In genomic region chr18:8162797-8163196, GRCh38 we compare ENCODE assay signal across 17 cellular contexts.
DNase-seq lines count a peak whose midpoint lies in the region; ATAC-seq and TF ChIP-seq lines count a peak whose summit lies in the region.
"Had no signal": no experiment of that assay in that cellular context is flagged by ENCODE, and none has a peak within 500 bp of the region (broad histone marks: within the 10 kb centered on the region; RNA-seq: fewer than 3 reads in every experiment).

No MANE protein-coding gene starts in this region.

- BruUV-seq in MCF 10A (replicated peaks; lab: Mats Ljungman, UMichigan), result no TSS peak

- H3K27ac Mint-ChIP-seq in MCF 10A (ENCODE audit: low read depth, unreplicated experiment) (peak overlapping the region; percentile 54), nephron progenitor cell (peak overlapping the region; percentile 79)
- no peak overlapping the region for H3K27ac Mint-ChIP-seq in CD4-positive, alpha-beta memory T cell

- H3K4me3 ChIP-seq in LNCaP clone FGC (ENCODE audit: low read depth, low read length), result no peak overlapping the region
- H3K4me3 ChIP-seq in CD4-positive, alpha-beta memory T cell (ENCODE audit: low read length in 2 of 2), result no peak overlapping the region
- H3K4me3 ChIP-seq: BLaER1, lung, spleen, testis had no signal

- TF ChIP-seq CTCF in LNCaP clone FGC (IDR thresholded peaks at IDR 0.05; ENCODE audit: control insufficient read depth, extremely low read depth, insufficient read depth), result no peak
- no peak for TF ChIP-seq CTCF in MCF 10A (IDR thresholded peaks at IDR 0.05; ENCODE audit: unreplicated experiment)
- no peak for TF ChIP-seq CTCF in nephron progenitor cell (IDR thresholded peaks at IDR 0.05)

- no peak overlapping the region for H3K4me3 Mint-ChIP-seq in MCF 10A (ENCODE audit: unreplicated experiment)
- H3K4me3 Mint-ChIP-seq in nephron progenitor cell, result no peak overlapping the region
- no peak overlapping the region for H3K4me3 Mint-ChIP-seq in activated T-cell treated with anti-CD3 and anti-CD28 coated beads, Interleukin-2, amount 50 U/mL, for 4 hours
- no peak overlapping the region for H3K4me3 Mint-ChIP-seq in CD4-positive, alpha-beta memory T cell

- no peak overlapping the region for H3K27ac ChIP-seq in substantia nigra (ENCODE audit: low read depth, low read length, poor library complexity, severe bottlenecking)
- no peak overlapping the region for H3K27ac ChIP-seq in CD4-positive, alpha-beta memory T cell (ENCODE audit: low read depth, low read length)
- H3K27ac ChIP-seq: BLaER1, neutrophil, spleen, testis had no signal

- POLR2A ChIA-PET in MCF 10A (lab: Yijun Ruan, JAX), result interaction anchor here (0.6 to 0.7 kb wide), 2 partner anchors 15 to 538 kb away, joined by 3 to 4 read pairs; no protein-coding TSS in a partner anchor
- POLR2A ChIA-PET in CD4-positive, alpha-beta memory T cell (lab: Charles Lee; ENCODE audit: partially characterized antibody), result no interaction called here

- ATAC-seq in activated T-cell treated with anti-CD3 and anti-CD28 coated beads, Interleukin-2, amount 50 U/mL, for 4 hours, result no peak
- ATAC-seq in HG02970 (IDR thresholded peaks at IDR 0.05; ENCODE audit: low FRiP score, unreplicated experiment), result no peak
- ATAC-seq: HCT116 had no signal

- no peaks in the 10 kb centered on the region for H3K36me3 ChIP-seq in CD4-positive, alpha-beta memory T cell (ENCODE audit: insufficient read depth, low read length)
- H3K36me3 ChIP-seq: BLaER1, neutrophil had no signal

- CTCF ChIA-PET in MCF 10A (lab: Yijun Ruan, JAX), result interaction anchor here (0.7 to 1.1 kb wide), 4 partner anchors 8 to 890 kb away, joined by 3 to 4 read pairs (median 3); no protein-coding TSS in a partner anchor
- CTCF ChIA-PET in CD4-positive, alpha-beta memory T cell (lab: Charles Lee; ENCODE audit: partially characterized antibody), result no interaction called here

- H3K36me3 Mint-ChIP-seq in MCF 10A (ENCODE audit: insufficient read depth, unreplicated experiment) (peaks cover 10% of the 10 kb centered on the region), nephron progenitor cell (ENCODE audit: low read depth) (peaks cover 9% of the 10 kb centered on the region)
- no peaks in the 10 kb centered on the region for H3K36me3 Mint-ChIP-seq in activated T-cell treated with anti-CD3 and anti-CD28 coated beads, Interleukin-2, amount 50 U/mL, for 4 hours (ENCODE audit: insufficient read depth)
- H3K36me3 Mint-ChIP-seq in CD4-positive, alpha-beta memory T cell, result no peaks in the 10 kb centered on the region

- peak; percentile 95 for DNase-seq in LNCaP clone FGC (ENCODE audit: low read depth)
- DNase-seq in NCI-H2196 (lab: John Stamatoyannopoulos, UW; ENCODE audit: unreplicated experiment), result peak; percentile 85
- DNase-seq in MCF 10A (ENCODE audit: unreplicated experiment), result peak; percentile 81
- DNase-seq in nephron progenitor cell, result no peak
- no peak for DNase-seq in substantia nigra (lab: John Stamatoyannopoulos, UW)
- DNase-seq in activated T-cell treated with anti-CD3 and anti-CD28 coated beads, Interleukin-2, amount 50 U/mL, for 4 hours, result no peak
- DNase-seq in CD4-positive, alpha-beta memory T cell, result no peak
- DNase-seq: activated naive CD4-positive, alpha-beta T cell treated with Interleukin-2 at 50 U/mL for 16 hours; GF-D8; NCI-H2227 treated with DMSO at 0.1 percent for 48 hours; spleen; testis had no signal

- H3K4me1 ChIP-seq in CD4-positive, alpha-beta memory T cell (ENCODE audit: insufficient read depth, low read length), result no peaks in the 10 kb centered on the region
- H3K4me1 ChIP-seq: BLaER1, spleen, testis had no signal

- no peaks in the 10 kb centered on the region for H3K9me3 ChIP-seq in CD4-positive, alpha-beta memory T cell (ENCODE audit: control insufficient read depth in 1 of 2, low read length in 2 of 2)
- H3K9me3 ChIP-seq: BLaER1, neutrophil, testis had no signal

- intact Hi-C loops in MCF 10A (cut with micrococcal nuclease), result no loop called here
- intact Hi-C loops in CD4-positive, alpha-beta memory T cell (cut with micrococcal nuclease), result no loop called here

- H3K27me3 ChIP-seq in CD4-positive, alpha-beta memory T cell (ENCODE audit: insufficient read depth, low read length), result no peaks in the 10 kb centered on the region
- H3K27me3 ChIP-seq: BLaER1, neutrophil, spleen, testis had no signal

- H3K4me1 Mint-ChIP-seq in MCF 10A (ENCODE audit: insufficient read depth, unreplicated experiment) (peaks cover 16% of the 10 kb centered on the region), nephron progenitor cell (no peaks in the 10 kb centered on the region)
- H3K4me1 Mint-ChIP-seq in activated T-cell treated with anti-CD3 and anti-CD28 coated beads, Interleukin-2, amount 50 U/mL, for 4 hours (ENCODE audit: low read depth), result no peaks in the 10 kb centered on the region
- no peaks in the 10 kb centered on the region for H3K4me1 Mint-ChIP-seq in CD4-positive, alpha-beta memory T cell

- H3K9me3 Mint-ChIP-seq in MCF 10A (ENCODE audit: unreplicated experiment), result no peaks in the 10 kb centered on the region
- H3K9me3 Mint-ChIP-seq in nephron progenitor cell, result peaks cover 7% of the 10 kb centered on the region
- H3K9me3 Mint-ChIP-seq in activated T-cell treated with anti-CD3 and anti-CD28 coated beads, Interleukin-2, amount 50 U/mL, for 4 hours, result peaks cover 3% of the 10 kb centered on the region
- H3K9me3 Mint-ChIP-seq in CD4-positive, alpha-beta memory T cell, result peaks cover 0 to 8% (median 3%) of the 10 kb centered on the region in 8 donors

- H3K27me3 Mint-ChIP-seq in MCF 10A (ENCODE audit: insufficient read depth, unreplicated experiment) (no peaks in the 10 kb centered on the region), nephron progenitor cell (ENCODE audit: low read depth, poor library complexity) (peaks cover 4% of the 10 kb centered on the region)
- no peaks in the 10 kb centered on the region for H3K27me3 Mint-ChIP-seq in activated T-cell treated with anti-CD3 and anti-CD28 coated beads, Interleukin-2, amount 50 U/mL, for 4 hours (ENCODE audit: low read depth)
- H3K27me3 Mint-ChIP-seq in CD4-positive, alpha-beta memory T cell, result no peaks in the 10 kb centered on the region

Comparison
In these comparisons a context has a peak if more than half of its experiments do, and no peak if none do; other contexts are left out.
1. DNase-seq: peak in LNCaP clone FGC (single experiment), NCI-H2196 (single experiment) and MCF 10A (single experiment); none in nephron progenitor cell (single experiment), substantia nigra (0 of 49), activated T-cell treated with anti-CD3 and anti-CD28 coated beads, Interleukin-2, amount 50 U/mL, for 4 hours (single experiment) and CD4-positive, alpha-beta memory T cell (0 of 5).
2. H3K27ac Mint-ChIP-seq: peak in MCF 10A (single experiment) and nephron progenitor cell (single experiment); none in CD4-positive, alpha-beta memory T cell (0 of 7).